1 cellular context compared by ENCODE assay signal in genomic region chr1:112881742-112882127, GRCh38.
TF ChIP-seq lines count a peak whose summit lies in the region.

No MANE protein-coding gene starts in this region.

TF ChIP-seq in K562, 482 proteins besides CTCF, POLR2A, EP300 and RAD21 (continued from another document):
- TF ChIP-seq HDAC3 (IDR thresholded peaks at IDR 0.05; ENCODE audit: borderline replicate concordance, partially characterized antibody) (no peak), CBX5 (IDR thresholded peaks at IDR 0.05; ENCODE audit: borderline replicate concordance, low read depth) (no peak), MLLT1 (IDR thresholded peaks at IDR 0.05) (peak in 1 of 2 experiments; percentile 76; a peak in 2 of 4 replicates), RNF2 (IDR thresholded peaks at IDR 0.05) (no peak), ZNF133 (CRISPR knock-in tag; IDR thresholded peaks at IDR 0.05) (no peak), ATF4 (CRISPR knock-in tag; IDR thresholded peaks at IDR 0.05) (no peak), NFIX (CRISPR knock-in tag; IDR thresholded peaks at IDR 0.05; ENCODE audit: low read depth) (no peak)
